In the genomic region with DNA sequence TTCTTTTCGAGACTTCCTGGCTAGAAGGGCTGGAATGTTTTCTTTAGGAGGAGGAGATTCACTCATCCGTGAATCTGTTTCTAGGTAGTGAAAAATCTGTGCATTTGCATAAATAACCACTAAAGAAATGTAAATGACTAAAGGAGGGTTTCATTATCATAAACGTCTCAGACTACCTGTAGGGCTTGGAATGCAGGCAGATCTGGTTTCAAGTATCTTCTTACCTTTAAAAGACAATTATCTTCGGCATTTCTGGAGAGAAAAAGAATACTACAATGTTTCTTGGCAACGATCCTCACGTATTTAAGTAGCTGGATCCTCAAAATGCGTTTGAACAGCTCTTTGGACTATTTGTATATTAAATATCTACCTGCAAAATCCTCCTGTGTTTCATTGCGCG, we compare ENCODE assay signal across 23 cellular contexts.
DNase-seq lines count a peak whose midpoint lies in the region; ATAC-seq and TF ChIP-seq lines count a peak whose summit lies in the region.
"Had no signal": no experiment of that assay in that cellular context is flagged by ENCODE, and none has a peak within 500 bp of the region (broad histone marks: within the 10 kb centered on the region; RNA-seq: fewer than 3 reads in every experiment).

No MANE protein-coding gene starts in this region.

- H3K4me2 ChIP-seq in DOHH2 (ENCODE audit: low read length): 0 out of 2 replicates have a peak overlapping the region, but pooled peaks have one; percentile 9

- TF ChIP-seq CTCF in DOHH2 (IDR thresholded peaks at IDR 0.05; ENCODE audit: low read depth, low read length, poor library complexity, severe bottlenecking): no peak
- no peak for TF ChIP-seq CTCF in epithelial cell of proximal tubule (conservative IDR thresholded peaks at IDR 0.05; ENCODE audit: low read depth, low read length)
- TF ChIP-seq CTCF in mesothelial cell of epicardium (IDR thresholded peaks at IDR 0.05; ENCODE audit: unreplicated experiment): no peak

- H3K4me3 ChIP-seq in DOHH2 (ENCODE audit: low read length) (no peak overlapping the region), epithelial cell of proximal tubule (ENCODE audit: low read depth, low read length) (peak overlapping the region; percentile 3)
- H3K4me3 ChIP-seq: ascending aorta, K562, pancreas, sigmoid colon, thoracic aorta had no signal

- H3K4me1 Mint-ChIP-seq in mesothelial cell of epicardium: peaks cover 37% of the 10 kb centered on the region
- H3K4me1 Mint-ChIP-seq: stimulated activated memory B cell treated with anti-CD40 and anti-IgM and Interleukin-4, amounts not matched to agents 10 μg/mL and 1 μg/mL and 100 μg/mL, for 72 hours had no signal

- peak overlapping the region; percentile 90 for H3K27ac Mint-ChIP-seq in mesothelial cell of epicardium
- H3K27ac Mint-ChIP-seq: activated naive CD4-positive, alpha-beta T cell treated with anti-CD3 and anti-CD28 coated beads, Interleukin-2, amount 50 U/mL, for 72 hours; activated T-helper 1 cell treated with anti-CD3 and anti-CD28 coated beads, Interleukin-12 subunit alpha, Interleukin-12 subunit beta, Interleukin-2, Interleukin-4 antibody, amounts not matched to agents 30 ng/mL and 10 ng/mL and 1 ng/mL, durations not matched to agents 14 hours and 24 hours and 36 hours; stimulated activated memory B cell treated with anti-CD40 and anti-IgM and Interleukin-4, amounts not matched to agents 10 μg/mL and 1 μg/mL and 100 μg/mL, for 72 hours had no signal

- peak overlapping the region; percentile 21 for H3K4me3 Mint-ChIP-seq in mesothelial cell of epicardium
- H3K4me3 Mint-ChIP-seq: activated T-helper 1 cell treated with anti-CD3 and anti-CD28 coated beads, Interleukin-12 subunit alpha, Interleukin-12 subunit beta, Interleukin-2, Interleukin-4 antibody, amounts not matched to agents 30 ng/mL and 10 ng/mL and 1 ng/mL, durations not matched to agents 14 hours and 24 hours and 36 hours; stimulated activated memory B cell treated with anti-CD40 and anti-IgM and Interleukin-4, amounts not matched to agents 10 μg/mL and 1 μg/mL and 100 μg/mL, for 72 hours had no signal

- DNase-seq in NCI-H526 treated with DMSO at 0.1 percent for 48 hours (lab: John Stamatoyannopoulos, UW) (peak; percentile 56), epithelial cell of proximal tubule (ENCODE audit: low read depth) (no peak), mesothelial cell of epicardium (ENCODE audit: low spot score in 2 of 2, unreplicated experiment in 2 of 2) (no peak), NCI-H1694 treated with DMSO at 0.1 percent for 48 hours (lab: John Stamatoyannopoulos, UW) (no peak)
- DNase-seq in effector CD4-positive, alpha-beta T cell: no peak
- no peak for DNase-seq in NK-92 treated with Interleukin-12 subunit alpha and Interleukin-12 subunit beta, amount 100 ng/mL, for 24 hours (lab: John Stamatoyannopoulos, UW)
- DNase-seq: activated CD4-positive, alpha-beta T cell treated with anti-CD3 and anti-CD28 coated beads for 4 hours; C1 segment of cervical spinal cord; effector memory CD4-positive, alpha-beta T cell; MV-4-11; NCI-H1694; NCI-H524; pancreas; SHP77 treated with DMSO at 0.1 percent for 48 hours; sigmoid colon had no signal

- no peaks in the 10 kb centered on the region for H3K9me3 ChIP-seq in DOHH2 (ENCODE audit: control insufficient read depth, insufficient read depth, low read length)
- H3K9me3 ChIP-seq: ascending aorta, pancreas, sigmoid colon, thoracic aorta had no signal

- no peak overlapping the region for H3K27ac ChIP-seq in DOHH2 (ENCODE audit: low read depth, low read length)
- H3K27ac ChIP-seq: ascending aorta, pancreas, sigmoid colon, thoracic aorta had no signal

- H3K36me3 ChIP-seq in DOHH2 (ENCODE audit: control insufficient read depth, low read length): no peaks in the 10 kb centered on the region
- H3K36me3 ChIP-seq: ascending aorta, pancreas, sigmoid colon, thoracic aorta had no signal

- H3K9me3 Mint-ChIP-seq in mesothelial cell of epicardium: peaks cover 6% of the 10 kb centered on the region
- H3K9me3 Mint-ChIP-seq: activated naive CD4-positive, alpha-beta T cell treated with anti-CD3 and anti-CD28 coated beads, Interleukin-2, amount 50 U/mL, for 72 hours; activated T-helper 1 cell treated with anti-CD3 and anti-CD28 coated beads, Interleukin-12 subunit alpha, Interleukin-12 subunit beta, Interleukin-2, Interleukin-4 antibody, amounts not matched to agents 30 ng/mL and 10 ng/mL and 1 ng/mL, durations not matched to agents 14 hours and 24 hours and 36 hours; stimulated activated memory B cell treated with anti-CD40 and anti-IgM and Interleukin-4, amounts not matched to agents 10 μg/mL and 1 μg/mL and 100 μg/mL, for 72 hours had no signal

- H3K4me1 ChIP-seq in DOHH2 (ENCODE audit: control insufficient read depth, low read length): peaks cover 7% of the 10 kb centered on the region
- H3K4me1 ChIP-seq: ascending aorta, pancreas, sigmoid colon had no signal

- H3K9me2 ChIP-seq in DOHH2 (replicated peaks; ENCODE audit: control insufficient read depth, low read length): no peaks in the 10 kb centered on the region

- ATAC-seq in GM19467 (IDR thresholded peaks at IDR 0.05; ENCODE audit: unreplicated experiment): no peak
- ATAC-seq: activated naive CD4-positive, alpha-beta T cell treated with anti-CD3 and anti-CD28 coated beads, Interleukin-2, amount 50 U/mL, for 72 hours; K562; stimulated activated memory B cell treated with anti-CD40 and anti-IgM and Interleukin-4, amounts not matched to agents 10 μg/mL and 1 μg/mL and 100 μg/mL, for 72 hours had no signal

- no peaks in the 10 kb centered on the region for H3K27me3 ChIP-seq in DOHH2 (ENCODE audit: control insufficient read depth, low read length)
- H3K27me3 ChIP-seq: ascending aorta, pancreas, sigmoid colon had no signal

- H4K20me1 ChIP-seq in DOHH2 (ENCODE audit: control insufficient read depth, insufficient read depth, low read depth, low read length): no peaks in the 10 kb centered on the region

- no peaks in the 10 kb centered on the region for H3K79me2 ChIP-seq in DOHH2 (ENCODE audit: control insufficient read depth, low read length)

- no peaks in the 10 kb centered on the region for H3K27me3 Mint-ChIP-seq in mesothelial cell of epicardium (ENCODE audit: low read depth)
- H3K27me3 Mint-ChIP-seq: stimulated activated memory B cell treated with anti-CD40 and anti-IgM and Interleukin-4, amounts not matched to agents 10 μg/mL and 1 μg/mL and 100 μg/mL, for 72 hours had no signal

- H3F3A ChIP-seq in DOHH2 (ENCODE audit: control insufficient read depth, insufficient read depth): no peaks in the 10 kb centered on the region

- H3K36me3 Mint-ChIP-seq in mesothelial cell of epicardium: no peaks in the 10 kb centered on the region
- H3K36me3 Mint-ChIP-seq: activated naive CD4-positive, alpha-beta T cell treated with anti-CD3 and anti-CD28 coated beads, Interleukin-2, amount 50 U/mL, for 72 hours; stimulated activated memory B cell treated with anti-CD40 and anti-IgM and Interleukin-4, amounts not matched to agents 10 μg/mL and 1 μg/mL and 100 μg/mL, for 72 hours had no signal
